In genomic region chr12:122752464-122753212, GRCh38 we compare ENCODE assay signal across 1 cellular context.
A peak's percentile ranks its signal among the peaks of the same experiment; 100 is the strongest.
TF ChIP-seq lines count a peak whose summit lies in the region.

Gene DENR, plus strand, starts transcription at chr12:122752824. Its CDS starts 878 bp downstream, at chr12:122753702.

TF ChIP-seq in K562, 482 proteins besides CTCF, POLR2A, EP300 and RAD21 (continued from another document and continues in another):
- peak; percentile 76 for TF ChIP-seq NKRF (IDR thresholded peaks at IDR 0.05; ENCODE audit: borderline replicate concordance)
- TF ChIP-seq ELF2 (CRISPR knock-in tag; IDR thresholded peaks at IDR 0.05): no peak
- no peak for TF ChIP-seq E2F4 (CRISPR knock-in tag; IDR thresholded peaks at IDR 0.05; ENCODE audit: low read depth)
- no peak for TF ChIP-seq EWSR1 (IDR thresholded peaks at IDR 0.05; ENCODE audit: borderline replicate concordance, low read depth, partially characterized antibody)
- TF ChIP-seq TBP (optimal IDR thresholded peaks at IDR 0.05; ENCODE audit: low read depth, low read length): peak; percentile 84
- TF ChIP-seq KLF10 (CRISPR knock-in tag; IDR thresholded peaks at IDR 0.05): no peak
- TF ChIP-seq HDGF (IDR thresholded peaks at IDR 0.05): no peak
- TF ChIP-seq MECOM (CRISPR knock-in tag; IDR thresholded peaks at IDR 0.05): peak; percentile 66; the same call in 1 of the 2 replicates
- peak; percentile 1 for TF ChIP-seq FOS (IDR thresholded peaks at IDR 0.05; ENCODE audit: extremely low read depth, insufficient read length)
- no peak for TF ChIP-seq CSDE1 (IDR thresholded peaks at IDR 0.05)
- TF ChIP-seq ZBTB33 (CRISPR knock-in tag; IDR thresholded peaks at IDR 0.05): no peak; the same call in 1 of the 2 replicates
- peak; percentile 86 for TF ChIP-seq ZNF395 (CRISPR knock-in tag; IDR thresholded peaks at IDR 0.05)
- no peak for TF ChIP-seq SNAPC5 (CRISPR knock-in tag; IDR thresholded peaks at IDR 0.05)
- peak; percentile 99 for TF ChIP-seq BHLHE40 (IDR thresholded peaks at IDR 0.05; ENCODE audit: low read length)
- no peak for TF ChIP-seq NR4A1 (CRISPR knock-in tag; IDR thresholded peaks at IDR 0.05)
- TF ChIP-seq NR4A1 (tag; IDR thresholded peaks at IDR 0.05): no peak
- TF ChIP-seq STAT5A (IDR thresholded peaks at IDR 0.05; ENCODE audit: borderline replicate concordance, low read length): no peak; the same call in 1 of the 2 replicates
- no peak for TF ChIP-seq FOXK2 (conservative IDR thresholded peaks at IDR 0.05 in 1 of 2, IDR thresholded peaks at IDR 0.05 in 1 of 2; ENCODE audit: low read depth in 2 of 2)
- TF ChIP-seq ZNF277 (CRISPR knock-in tag; IDR thresholded peaks at IDR 0.05; ENCODE audit: borderline replicate concordance): no peak
- TF ChIP-seq THRAP3 (IDR thresholded peaks at IDR 0.05; ENCODE audit: borderline replicate concordance): no peak
- TF ChIP-seq USF2 (CRISPR knock-in tag; IDR thresholded peaks at IDR 0.05): peak; percentile 61; the same call in 1 of the 2 replicates
- no peak; the same call in 1 of the 2 replicates for TF ChIP-seq BRCA1 (IDR thresholded peaks at IDR 0.05)
- TF ChIP-seq BRCA1 (CRISPR knock-in tag; IDR thresholded peaks at IDR 0.05): no peak
- no peak for TF ChIP-seq ESRRA (IDR thresholded peaks at IDR 0.05; ENCODE audit: borderline replicate concordance, low read depth)
- TF ChIP-seq SOX6 (IDR thresholded peaks at IDR 0.05): peak; percentile 50
- no peak for TF ChIP-seq ZFP91 (CRISPR knock-in tag; IDR thresholded peaks at IDR 0.05)
- TF ChIP-seq ZNF511 (CRISPR knock-in tag; IDR thresholded peaks at IDR 0.05): peak; percentile 27; the same call in 1 of the 2 replicates
- TF ChIP-seq CHD1 (IDR thresholded peaks at IDR 0.05; ENCODE audit: low read length): no peak
- no peak for TF ChIP-seq TCFL5 (CRISPR knock-in tag; conservative IDR thresholded peaks at IDR 0.05)
- TF ChIP-seq HMBOX1 (IDR thresholded peaks at IDR 0.05): peak; percentile 92
- no peak for TF ChIP-seq ZNF592 (IDR thresholded peaks at IDR 0.05)
- TF ChIP-seq ELK1 (CRISPR knock-in tag; IDR thresholded peaks at IDR 0.05): no peak
- no peak for TF ChIP-seq ZC3H4 (CRISPR knock-in tag; IDR thresholded peaks at IDR 0.05; ENCODE audit: borderline replicate concordance)
- TF ChIP-seq GATAD2B (IDR thresholded peaks at IDR 0.05; ENCODE audit: borderline replicate concordance): 0 out of 2 replicates have a peak, but pooled peaks have one; percentile 32
- peak; percentile 63; the same call in 1 of the 2 replicates for TF ChIP-seq TCF7L2 (IDR thresholded peaks at IDR 0.05; ENCODE audit: low read depth, low read length)
- no peak for TF ChIP-seq HMG20A (CRISPR knock-in tag; conservative IDR thresholded peaks at IDR 0.05)
- TF ChIP-seq TRIM25 (IDR thresholded peaks at IDR 0.05; ENCODE audit: borderline replicate concordance): no peak
- TF ChIP-seq ATF7 (IDR thresholded peaks at IDR 0.05): peak; percentile 61; the same call in 1 of the 2 replicates
- no peak for TF ChIP-seq ZNF75A (CRISPR knock-in tag; IDR thresholded peaks at IDR 0.05)
- TF ChIP-seq KAT2B (IDR thresholded peaks at IDR 0.05; ENCODE audit: low read depth, low read length): no peak
- TF ChIP-seq SUPT5H (IDR thresholded peaks at IDR 0.05): peak; percentile 95
- TF ChIP-seq NFE2 (IDR thresholded peaks at IDR 0.05; ENCODE audit: low read depth): peak; percentile 83
- TF ChIP-seq ZNF764 (CRISPR knock-in tag; IDR thresholded peaks at IDR 0.05; ENCODE audit: low read depth): no peak
- TF ChIP-seq BMI1 (IDR thresholded peaks at IDR 0.05; ENCODE audit: low read length): no peak
